In the genomic region with DNA sequence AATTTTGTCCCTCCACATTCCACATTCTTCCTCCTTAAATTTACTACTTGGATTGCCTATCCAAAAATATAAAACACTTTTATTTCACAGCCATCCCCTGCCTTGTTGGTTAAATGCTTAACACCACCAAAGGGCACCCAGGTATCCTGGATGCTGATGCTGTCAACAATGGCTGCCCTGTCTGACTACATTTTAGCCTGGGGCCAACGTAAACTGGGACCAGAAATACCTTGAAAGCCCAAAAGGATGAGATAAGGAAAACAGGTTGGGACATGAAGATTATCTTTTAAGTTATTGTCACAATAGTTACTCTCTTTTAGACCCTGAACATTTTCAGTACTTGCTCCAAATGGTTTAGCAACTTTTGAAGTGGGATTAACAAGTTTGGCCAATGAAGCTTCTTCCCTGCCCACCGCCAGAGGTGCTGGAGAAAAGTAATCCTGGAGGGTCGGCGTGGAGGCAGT, we compare ENCODE assay signal across 8 cellular contexts. TPM values are rescaled to one million over a fixed set of nuclear protein-coding genes. Genes with fewer than 3 reads are reported as not detected.
DNase-seq lines count a peak whose midpoint lies in the region; ATAC-seq lines count a peak whose summit lies in the region.

No MANE protein-coding gene starts in this region.

- CTCF ChIA-PET in activated CD8-positive, alpha-beta T cell treated with anti-CD3 and anti-CD28 coated beads, Interleukin-2, amount 10 ng/mL, durations not matched to agents 7 days and 5 days (lab: Charles Lee), result interaction anchor here (0.9 kb wide), 1 partner anchor 8 kb away, joined by 3 read pairs; no protein-coding TSS in a partner anchor

- H3K4me3 ChIP-seq in iPS-20b (ENCODE audit: low read length) (peak overlapping the region; percentile 96), stomach smooth muscle (ENCODE audit: low read length in 2 of 2) (peak overlapping the region; percentile 86)

- no peak for DNase-seq in activated naive CD4-positive, alpha-beta T cell (lab: John Stamatoyannopoulos, UW)
- no peak for DNase-seq in activated CD8-positive, alpha-beta T cell treated with anti-CD3 and anti-CD28 coated beads, Interleukin-2, amount 10 ng/mL, durations not matched to agents 7 days and 5 days
- no peak for DNase-seq in SKM-1 (lab: John Stamatoyannopoulos, UW; ENCODE audit: unreplicated experiment)

- H3K4me3 Mint-ChIP-seq in activated naive CD4-positive, alpha-beta T cell treated with anti-CD3 and anti-CD28 coated beads, Interleukin-2, amount 50 U/mL, for 24 hours, result peak overlapping the region; percentile 97
- peak overlapping the region; percentile 84 for H3K4me3 Mint-ChIP-seq in activated CD8-positive, alpha-beta T cell treated with anti-CD3 and anti-CD28 coated beads, Interleukin-2, amount 10 ng/mL, durations not matched to agents 7 days and 5 days

- H3K9me3 ChIP-seq in iPS-20b (ENCODE audit: insufficient read depth, low read depth, low read length), result no peaks in the 10 kb centered on the region
- H3K9me3 ChIP-seq in stomach smooth muscle (ENCODE audit: control insufficient read depth in 2 of 2, low read length in 2 of 2), result no peaks in the 10 kb centered on the region

- H3K9ac ChIP-seq in iPS-20b (ENCODE audit: low read depth, low read length), result peak overlapping the region; percentile 96
- peak overlapping the region; percentile 92 to 96 for H3K9ac ChIP-seq in stomach smooth muscle (ENCODE audit: low read length in 2 of 2)

- no peaks in the 10 kb centered on the region for H3K9me3 Mint-ChIP-seq in activated naive CD4-positive, alpha-beta T cell treated with anti-CD3 and anti-CD28 coated beads, Interleukin-2, amount 50 U/mL, for 24 hours
- H3K9me3 Mint-ChIP-seq in activated CD8-positive, alpha-beta T cell treated with anti-CD3 and anti-CD28 coated beads, Interleukin-2, amount 10 ng/mL, durations not matched to agents 7 days and 5 days (ENCODE audit: insufficient read depth), result no peaks in the 10 kb centered on the region

- H3K27me3 ChIP-seq in iPS-20b (ENCODE audit: insufficient read depth, low read length) (no peaks in the 10 kb centered on the region), stomach smooth muscle (ENCODE audit: control insufficient read depth in 1 of 2, insufficient read depth in 2 of 2, low read length in 2 of 2) (peaks cover 0 to 4% of the 10 kb centered on the region in 2 donors)

- ATAC-seq in activated CD8-positive, alpha-beta T cell treated with anti-CD3 and anti-CD28 coated beads, Interleukin-2, amount 10 ng/mL, durations not matched to agents 7 days and 5 days, result no peak
- ATAC-seq in HG02759 (IDR thresholded peaks at IDR 0.05; ENCODE audit: unreplicated experiment) (no peak), GM21529 (IDR thresholded peaks at IDR 0.05; ENCODE audit: unreplicated experiment) (no peak)

- no peaks in the 10 kb centered on the region for H3K36me3 Mint-ChIP-seq in activated naive CD4-positive, alpha-beta T cell treated with anti-CD3 and anti-CD28 coated beads, Interleukin-2, amount 50 U/mL, for 24 hours
- peaks cover 5% of the 10 kb centered on the region for H3K36me3 Mint-ChIP-seq in activated CD8-positive, alpha-beta T cell treated with anti-CD3 and anti-CD28 coated beads, Interleukin-2, amount 10 ng/mL, durations not matched to agents 7 days and 5 days (ENCODE audit: low read depth)

- POLR2A ChIA-PET in activated CD8-positive, alpha-beta T cell treated with anti-CD3 and anti-CD28 coated beads, Interleukin-2, amount 10 ng/mL, durations not matched to agents 7 days and 5 days (lab: Charles Lee), result interaction anchor here (0.7 to 1.3 kb wide), 2 partner anchors 331 to 436 kb away, joined by 3 read pairs; a partner anchor contains a TSS

- H3K4me1 ChIP-seq in iPS-20b (ENCODE audit: insufficient read depth, low read length), result no peaks in the 10 kb centered on the region
- peaks cover 5% of the 10 kb centered on the region for H3K4me1 ChIP-seq in stomach smooth muscle (ENCODE audit: control insufficient read depth, insufficient read depth, low read length)

- peak overlapping the region; percentile 99 for H3K27ac Mint-ChIP-seq in activated naive CD4-positive, alpha-beta T cell treated with anti-CD3 and anti-CD28 coated beads, Interleukin-2, amount 50 U/mL, for 24 hours
- peak overlapping the region; percentile 98 for H3K27ac Mint-ChIP-seq in activated CD8-positive, alpha-beta T cell treated with anti-CD3 and anti-CD28 coated beads, Interleukin-2, amount 10 ng/mL, durations not matched to agents 7 days and 5 days

- H3K4me1 Mint-ChIP-seq in activated naive CD4-positive, alpha-beta T cell treated with anti-CD3 and anti-CD28 coated beads, Interleukin-2, amount 50 U/mL, for 24 hours, result peaks cover 23% of the 10 kb centered on the region
- H3K4me1 Mint-ChIP-seq in activated CD8-positive, alpha-beta T cell treated with anti-CD3 and anti-CD28 coated beads, Interleukin-2, amount 10 ng/mL, durations not matched to agents 7 days and 5 days (ENCODE audit: low read depth), result peaks cover 20% of the 10 kb centered on the region

- H3K27ac ChIP-seq in iPS-20b (ENCODE audit: low read length) (peak overlapping the region; percentile 84), stomach smooth muscle (ENCODE audit: low read length) (peak overlapping the region; percentile 90)

- H3K36me3 ChIP-seq in iPS-20b (ENCODE audit: insufficient read depth, low read depth, low read length) (no peaks in the 10 kb centered on the region; the same call in none of the 2 replicates), stomach smooth muscle (ENCODE audit: control insufficient read depth in 2 of 2, insufficient read depth in 2 of 2, low read length in 2 of 2) (no peaks in the 10 kb centered on the region)

- peaks cover 2% of the 10 kb centered on the region for H3K27me3 Mint-ChIP-seq in activated naive CD4-positive, alpha-beta T cell treated with anti-CD3 and anti-CD28 coated beads, Interleukin-2, amount 50 U/mL, for 24 hours
- H3K27me3 Mint-ChIP-seq in activated CD8-positive, alpha-beta T cell treated with anti-CD3 and anti-CD28 coated beads, Interleukin-2, amount 10 ng/mL, durations not matched to agents 7 days and 5 days (ENCODE audit: low read depth), result no peaks in the 10 kb centered on the region

RNA-seq across cellular contexts. Expression of a gene that starts 0.8 kb away (rescaled TPM):
- 10 to 100 TPM; 14.3 to 15.0 TPM for total RNA-seq in activated CD8-positive, alpha-beta T cell treated with anti-CD3 and anti-CD28 coated beads, Interleukin-2, amount 10 ng/mL, durations not matched to agents 7 days and 5 days
